ENCODE assay signal across 8 cellular contexts in the genomic region with DNA sequence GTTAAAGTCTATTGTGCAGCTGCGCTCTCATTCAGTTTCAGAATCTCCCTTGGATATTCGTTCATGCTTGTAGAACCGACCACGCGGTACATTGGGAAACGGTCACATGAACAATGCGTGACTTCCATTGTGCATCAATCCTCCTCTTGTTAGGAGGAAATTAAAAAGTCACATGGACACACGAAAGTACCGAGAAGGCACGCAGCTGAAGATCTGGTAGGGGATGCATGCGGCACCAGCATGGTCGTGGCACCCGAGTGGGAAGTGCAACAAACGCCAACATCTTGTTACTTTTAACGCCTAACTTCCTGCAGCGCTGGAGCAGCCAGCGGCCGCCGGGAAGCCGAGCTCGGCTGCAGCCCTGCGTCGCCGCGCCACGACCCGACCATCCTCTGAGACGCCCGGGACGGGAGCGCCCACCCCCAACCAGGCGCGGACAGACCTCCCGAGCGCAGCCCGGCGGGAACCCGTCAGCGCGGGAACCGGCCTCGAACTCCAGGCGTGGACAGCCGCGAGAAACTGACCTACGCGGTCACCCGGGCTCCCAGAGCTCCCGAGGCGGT. TPM values are rescaled to one million over a fixed set of nuclear protein-coding genes. Genes with fewer than 3 reads are reported as not detected.
DNase-seq lines count a peak whose midpoint lies in the region; ATAC-seq and TF ChIP-seq lines count a peak whose summit lies in the region.

No MANE protein-coding gene starts in this region.

- no peak for TF ChIP-seq POLR2A in lower leg skin (IDR thresholded peaks at IDR 0.05)

- peaks cover 4 to 7% of the 10 kb centered on the region in 2 donors for H3K4me1 Mint-ChIP-seq in effector memory CD8-positive, alpha-beta T cell (ENCODE audit: low read depth in 2 of 2)

- peak; percentile 32 for ATAC-seq in HG02759 (IDR thresholded peaks at IDR 0.05; ENCODE audit: unreplicated experiment)
- peak; percentile 44 for ATAC-seq in effector memory CD8-positive, alpha-beta T cell (replicated peaks)

- H3K27ac Mint-ChIP-seq in effector memory CD8-positive, alpha-beta T cell = peak overlapping the region in 1 of 2 donors; percentile 28

- H3K27me3 Mint-ChIP-seq in effector memory CD8-positive, alpha-beta T cell = peaks cover 3 to 6% of the 10 kb centered on the region in 2 donors

- TF ChIP-seq CTCF in VCaP (conservative IDR thresholded peaks at IDR 0.05) = no peak
- TF ChIP-seq CTCF in lower leg skin (IDR thresholded peaks at IDR 0.05) = no peak
- TF ChIP-seq CTCF in GM10248 (IDR thresholded peaks at IDR 0.05; ENCODE audit: control extremely low read depth, extremely low read depth, low read depth, missing control alignments) = no peak

- peak overlapping the region; percentile 85 to 94 for H3K4me3 Mint-ChIP-seq in effector memory CD8-positive, alpha-beta T cell

- no peaks in the 10 kb centered on the region for H3K9me3 Mint-ChIP-seq in effector memory CD8-positive, alpha-beta T cell

- intact Hi-C loops in lower leg skin (cut with DNase I; ENCODE audit: low total_unique reads) = no loop called here

- no peaks in the 10 kb centered on the region for H3K36me3 Mint-ChIP-seq in effector memory CD8-positive, alpha-beta T cell (ENCODE audit: insufficient read depth)

- CTCF ChIA-PET in GM10248 (lab: Yijun Ruan, JAX) = no interaction called here

- peak; percentile 80 for DNase-seq in COLO668 (lab: John Stamatoyannopoulos, UW; ENCODE audit: unreplicated experiment)
- peak; percentile 90 for DNase-seq in NCI-H2227 (lab: John Stamatoyannopoulos, UW; ENCODE audit: unreplicated experiment)
- DNase-seq in effector memory CD8-positive, alpha-beta T cell = peak in 2 of 3 experiments; percentile 1
- DNase-seq in lower leg skin (ENCODE audit: low spot score in 2 of 2) = peak; percentile 91 to 96
- DNase-seq in stimulated activated CD4-positive, alpha-beta T cell treated with anti-CD3 and anti-CD28 coated beads, TNF-alpha, amount 100 ng/mL, for 48 hours (ENCODE audit: low read depth in 3 of 3) = peak in 2 of 3 donors; percentile 3 to 20
- no peak for DNase-seq in GM10248 (ENCODE audit: extremely low spot score)

- peak overlapping the region; percentile 62 for H3K4me3 ChIP-seq in lower leg skin (ENCODE audit: low read depth, poor library complexity, severe bottlenecking)

- peak overlapping the region; percentile 85 for H3K27ac ChIP-seq in VCaP

- 0% methylated on average over 19 to 43 of the region's 50 CpGs for WGBS in lower leg skin, 2 donors

- POLR2A ChIA-PET in GM10248 (lab: Yijun Ruan, JAX) = no interaction called here

RNA-seq across cellular contexts. Expression of gene OSBPL1A, which starts 0.4 kb away (rescaled TPM):
- 10 to 100 TPM; 19.1 to 46.7 (median 24.8) TPM for total RNA-seq in lower leg skin

RNA-seq across cellular contexts. Expression of gene IMPACT, which starts 29.3 kb away (rescaled TPM):
- total RNA-seq in lower leg skin = 10 to 100 TPM; 13.8 to 20.5 (median 14.9) TPM
